8 cellular contexts compared by ENCODE assay signal in the genomic region with DNA sequence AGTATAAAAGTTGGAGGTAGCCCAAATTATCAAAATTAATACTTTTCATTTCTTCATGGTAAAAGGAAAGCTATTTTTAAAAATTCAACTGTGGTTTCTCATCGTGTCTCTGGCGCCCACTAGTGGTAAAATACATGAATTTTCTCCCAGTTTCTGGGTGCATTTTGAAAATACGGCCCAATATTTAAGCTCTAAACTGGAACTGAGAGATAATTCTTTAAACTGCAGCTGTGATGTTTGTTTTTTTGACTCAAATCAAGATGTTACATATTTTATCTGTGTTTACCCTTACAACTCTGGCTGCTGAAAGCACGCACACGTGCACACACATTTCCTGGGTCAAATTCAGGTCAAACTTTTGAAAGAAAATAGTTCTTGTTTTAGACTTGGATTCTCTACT.
DNase-seq lines count a peak whose midpoint lies in the region; ATAC-seq, FAIRE-seq and TF ChIP-seq lines count a peak whose summit lies in the region.
"Had no signal": no experiment of that assay in that cellular context is flagged by ENCODE, and none has a peak within 500 bp of the region (broad histone marks: within the 10 kb centered on the region; RNA-seq: fewer than 3 reads in every experiment).

No MANE protein-coding gene starts in this region.

- H3K27ac Mint-ChIP-seq in astrocyte (ENCODE audit: unreplicated experiment): no peak overlapping the region
- H3K27ac Mint-ChIP-seq: T-cell had no signal

- H3K4me1 Mint-ChIP-seq in astrocyte (ENCODE audit: low read depth, unreplicated experiment): no peaks in the 10 kb centered on the region

- H3K27me3 ChIP-seq in astrocyte (ENCODE audit: insufficient read depth, low read length) (no peaks in the 10 kb centered on the region), lung (ENCODE audit: control insufficient read depth, insufficient read depth) (no peaks in the 10 kb centered on the region)

- H3K4me3 Mint-ChIP-seq in astrocyte (ENCODE audit: unreplicated experiment): no peak overlapping the region
- H3K4me3 Mint-ChIP-seq: T-cell had no signal

- no peaks in the 10 kb centered on the region for H3K36me3 Mint-ChIP-seq in astrocyte (ENCODE audit: low read depth, unreplicated experiment)
- H3K36me3 Mint-ChIP-seq: T-cell had no signal

- peaks cover 2% of the 10 kb centered on the region for H3K9me3 Mint-ChIP-seq in astrocyte (ENCODE audit: unreplicated experiment)

- H3K27ac ChIP-seq in astrocyte (ENCODE audit: low read depth, low read length) (no peak overlapping the region), lung (ENCODE audit: low read depth in 1 of 2, low read length in 1 of 2) (no peak overlapping the region)

- peak; percentile 56 for TF ChIP-seq CTCF in D721Med (IDR thresholded peaks at IDR 0.05; ENCODE audit: insufficient read depth, missing control alignments)
- peak; percentile 51 for TF ChIP-seq CTCF in HFF-Myc (IDR thresholded peaks at IDR 0.05; ENCODE audit: low read depth, low read length, missing control alignments)
- peak; percentile 74 for TF ChIP-seq CTCF in astrocyte (IDR thresholded peaks at IDR 0.05; ENCODE audit: insufficient read depth, low read depth, low read length)
- TF ChIP-seq CTCF in lung (IDR thresholded peaks at IDR 0.05; ENCODE audit: control extremely low read depth, extremely low read depth): peak; percentile 44

- FAIRE-seq in D721Med (lab: Jason Lieb, UNC): no peak
- FAIRE-seq in astrocyte (lab: Jason Lieb, UNC): peak; percentile 45

- H3K4me3 ChIP-seq in HFF-Myc (replicated peaks; ENCODE audit: low read depth, low read length) (no peak overlapping the region), astrocyte (ENCODE audit: insufficient read depth, low read depth, low read length) (no peak overlapping the region), lung (no peak overlapping the region)

- peak overlapping the region; percentile 18 for H3K9ac ChIP-seq in astrocyte (ENCODE audit: low read length)

- H3K4me1 ChIP-seq in astrocyte (ENCODE audit: insufficient read depth, low read length) (peaks cover 9% of the 10 kb centered on the region), lung (ENCODE audit: control insufficient read depth in 2 of 2, insufficient read depth in 2 of 2, low read length in 2 of 2) (no peaks in the 10 kb centered on the region)

- WGBS in lung, 2 donors: 7 to 11% methylated on average over 5 of the region's 5 CpGs

- peak overlapping the region; percentile 63 for H3K4me2 ChIP-seq in astrocyte (ENCODE audit: low read length)

- H4K20me1 ChIP-seq in astrocyte (ENCODE audit: insufficient read depth, low read length): no peaks in the 10 kb centered on the region

- H3K9me3 ChIP-seq in astrocyte (ENCODE audit: insufficient read depth, low read depth, low read length) (peaks cover 3% of the 10 kb centered on the region), lung (ENCODE audit: control insufficient read depth in 2 of 2, insufficient read depth in 1 of 2, low read length in 1 of 2) (peaks cover 0 to 9% of the 10 kb centered on the region in 2 donors)

- DNase-seq in D721Med (ENCODE audit: insufficient read length, low spot score) (no peak), HFF-Myc (ENCODE audit: extremely low read depth, low read depth) (no peak), astrocyte (ENCODE audit: low read depth) (no peak), lung (ENCODE audit: low spot score) (no peak), HuH-7 (ENCODE audit: low spot score) (no peak)

- no peak for ATAC-seq in lung (ENCODE audit: insufficient read depth, low FRiP score)
- ATAC-seq in GM18502 (IDR thresholded peaks at IDR 0.05; ENCODE audit: poor library complexity, unreplicated experiment): no peak
- ATAC-seq in HG03159 (IDR thresholded peaks at IDR 0.05; ENCODE audit: unreplicated experiment): no peak
- ATAC-seq: T-cell had no signal

- no peaks in the 10 kb centered on the region for H3K27me3 Mint-ChIP-seq in astrocyte (ENCODE audit: low read depth, unreplicated experiment)

- no peaks in the 10 kb centered on the region for H3K36me3 ChIP-seq in astrocyte (ENCODE audit: insufficient read depth, low read length)
- H3K36me3 ChIP-seq in lung (ENCODE audit: control insufficient read depth in 2 of 2, insufficient read depth in 2 of 2, low read length in 2 of 2): no peaks in the 10 kb centered on the region

- H2AFZ ChIP-seq in astrocyte (ENCODE audit: low read depth, low read length): peak overlapping the region; percentile 45

- H3K79me2 ChIP-seq in astrocyte (ENCODE audit: insufficient read depth, low read length): no peaks in the 10 kb centered on the region
